Comparison of ENCODE assay signal across 8 cellular contexts in the genomic region with DNA sequence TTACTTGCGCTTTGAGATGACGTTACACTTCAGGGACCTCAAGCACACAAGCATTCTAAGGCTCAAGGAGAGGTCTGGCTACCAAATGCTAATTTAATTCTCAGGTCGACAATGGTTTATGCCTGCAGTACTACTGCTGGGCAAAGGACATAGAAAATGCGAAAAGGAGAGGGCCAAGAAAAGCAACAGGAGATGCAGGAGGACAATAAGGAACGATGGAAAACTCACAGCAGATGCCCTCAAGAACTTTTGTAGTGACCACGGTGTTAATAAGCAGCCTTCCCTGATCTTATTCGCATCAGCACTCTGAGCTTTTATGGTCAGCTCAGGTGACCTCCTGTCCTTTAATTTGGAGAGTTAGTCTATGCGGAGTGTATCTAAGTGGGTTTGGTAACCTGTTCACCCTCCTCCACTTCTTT.
A peak's percentile ranks its signal among the peaks of the same experiment; 100 is the strongest.
DNase-seq lines count a peak whose midpoint lies in the region; ATAC-seq and TF ChIP-seq lines count a peak whose summit lies in the region.

No MANE protein-coding gene starts in this region.

- no peaks in the 10 kb centered on the region for H3K9me3 ChIP-seq in A673 (ENCODE audit: low read depth, low read length, poor library complexity, severe bottlenecking)
- H3K9me3 ChIP-seq in thoracic aorta, result no peaks in the 10 kb centered on the region

- peak overlapping the region; percentile 36 for H3K27ac ChIP-seq in A673 (ENCODE audit: low read depth, low read length, poor library complexity, severe bottlenecking)
- peak overlapping the region; percentile 86 for H3K27ac ChIP-seq in angular gyrus (ENCODE audit: low read depth, low read length)
- peak overlapping the region; percentile 70 for H3K27ac ChIP-seq in layer of hippocampus (ENCODE audit: low read depth, low read length)
- peak overlapping the region; percentile 49 to 82 for H3K27ac ChIP-seq in thoracic aorta

- TF ChIP-seq CTCF in A673 (conservative IDR thresholded peaks at IDR 0.05; ENCODE audit: low read depth, low read length) (no peak), thoracic aorta (IDR thresholded peaks at IDR 0.05) (no peak)

- BruUV-seq in A673 (replicated peaks; lab: Mats Ljungman, UMichigan), result no TSS peak

- peaks cover 6% of the 10 kb centered on the region for H3K4me1 ChIP-seq in A673 (ENCODE audit: insufficient read depth, low read length, poor library complexity, severe bottlenecking)
- peaks cover 13 to 22% of the 10 kb centered on the region in 2 donors for H3K4me1 ChIP-seq in thoracic aorta (ENCODE audit: control insufficient read depth in 1 of 2, low read depth in 2 of 2)

- H3K36me3 ChIP-seq in A673 (ENCODE audit: insufficient read depth, low read length, poor library complexity, severe bottlenecking) (no peaks in the 10 kb centered on the region), thoracic aorta (no peaks in the 10 kb centered on the region)

- peaks cover 8% of the 10 kb centered on the region for H3K27me3 ChIP-seq in A673 (replicated peaks; ENCODE audit: insufficient read depth, low read depth, low read length, poor library complexity)
- H3K27me3 ChIP-seq in layer of hippocampus (ENCODE audit: control insufficient read depth, insufficient read depth, low read length), result no peaks in the 10 kb centered on the region
- no peaks in the 10 kb centered on the region for H3K27me3 ChIP-seq in thoracic aorta (replicated peaks; ENCODE audit: insufficient read depth)

- ATAC-seq in GM19328 (IDR thresholded peaks at IDR 0.05; ENCODE audit: unreplicated experiment), result peak; percentile 39
- ATAC-seq in HG03342 (IDR thresholded peaks at IDR 0.05; ENCODE audit: unreplicated experiment), result peak; percentile 47
- peak; percentile 71 for ATAC-seq in thoracic aorta (ENCODE audit: insufficient number of reproducible peaks, low FRiP score, low read depth)

- intact Hi-C loops in A673 (cut with micrococcal nuclease; ENCODE audit: unreplicated experiment), result no loop called here

- H3K4me3 ChIP-seq in A673 (ENCODE audit: low read depth, low read length, poor library complexity, severe bottlenecking) (peak overlapping the region; percentile 70), thoracic aorta (peak overlapping the region; percentile 98)

- POLR2A ChIA-PET in A673 (lab: Charles Lee; ENCODE audit: low non-redundant PET), result interaction anchor here (0.5 to 0.6 kb wide), 2 partner anchors 13 to 462 kb away, joined by 3 to 4 read pairs; no protein-coding TSS in a partner anchor

- CTCF ChIA-PET in A673 (lab: Charles Lee), result interaction anchor here (0.7 kb wide), 1 partner anchor 71 kb away, joined by 3 read pairs; no protein-coding TSS in a partner anchor

- DNase-seq in A673 (ENCODE audit: low spot score), result no peak
- no peak for DNase-seq in thoracic aorta (ENCODE audit: low spot score)
- DNase-seq in NCI-H226, result no peak
- DNase-seq in DMS153 (lab: John Stamatoyannopoulos, UW), result no peak

Comparison
In these comparisons a context has a peak if more than half of its experiments do, and no peak if none do; other contexts are left out.
1. H3K27ac ChIP-seq: peak in every context shown above with its lines; median percentile 86 in angular gyrus; 70 in layer of hippocampus; 66 in thoracic aorta; 36 in A673.